11 cellular contexts compared by ENCODE assay signal in genomic region chr6:111326563-111326962, GRCh38.
"Had no signal": no experiment of that assay in that cellular context is flagged by ENCODE, and none has a peak within 500 bp of the region (broad histone marks: within the 10 kb centered on the region; RNA-seq: fewer than 3 reads in every experiment).

No MANE protein-coding gene starts in this region.

- H2AFZ ChIP-seq: GM23248, GM23338 had no signal

- H3K27ac ChIP-seq: GM23248 had no signal

- ATAC-seq: GM23338, HCT116 had no signal

- H3K4me2 ChIP-seq: GM23338 had no signal

- FAIRE-seq: H1, H54 had no signal

- H3K9ac ChIP-seq: GM23248 had no signal

- DNase-seq: GM23248, GOT3, H7, H9, HCEC 1CT, HFFc6 had no signal

- H3K9me3 ChIP-seq: HAP-1 had no signal

- H3K4me3 ChIP-seq: GM23248, GM23338, HAP-1 had no signal
